8 cellular contexts compared by ENCODE assay signal in the genomic region with DNA sequence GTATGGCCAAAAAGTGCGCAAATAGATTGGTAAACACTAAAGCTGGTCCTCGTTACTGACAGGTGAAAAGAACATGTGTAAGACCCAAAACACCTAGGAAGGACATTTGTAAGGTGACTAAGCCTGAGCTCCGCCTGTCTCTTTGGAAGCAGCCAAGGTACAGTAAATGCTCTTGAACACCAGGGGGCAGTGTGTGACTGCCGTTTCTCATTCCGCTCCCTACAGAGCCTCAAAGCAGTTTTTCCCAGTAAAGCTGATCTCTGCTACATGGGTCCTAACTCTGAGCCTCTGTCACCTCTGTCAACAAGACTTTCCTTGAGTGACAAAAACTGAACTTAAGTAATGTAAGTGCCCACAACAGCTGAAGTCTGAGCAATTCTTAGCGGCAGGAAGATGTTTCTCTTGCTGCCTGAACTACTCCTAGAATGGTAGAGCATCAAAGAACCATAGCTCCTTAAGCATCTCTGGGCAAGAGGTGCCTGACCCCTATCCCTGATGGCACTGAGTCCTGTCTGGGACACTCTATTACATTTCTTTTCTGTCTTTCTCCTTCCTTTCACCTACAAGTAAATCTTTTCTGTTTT.
DNase-seq lines count a peak whose midpoint lies in the region; ATAC-seq and TF ChIP-seq lines count a peak whose summit lies in the region.

No MANE protein-coding gene starts in this region.

- no peak overlapping the region for H3K27ac Mint-ChIP-seq in glutamatergic neuron (ENCODE audit: unreplicated experiment)

- no peaks in the 10 kb centered on the region for H3K9me3 Mint-ChIP-seq in glutamatergic neuron (ENCODE audit: unreplicated experiment)

- H3K4me3 Mint-ChIP-seq in glutamatergic neuron (ENCODE audit: unreplicated experiment) = no peak overlapping the region

- ATAC-seq in GM21737 (IDR thresholded peaks at IDR 0.05; ENCODE audit: unreplicated experiment) = peak; percentile 83

- no peak for TF ChIP-seq EP300 in Ishikawa (IDR thresholded peaks at IDR 0.05; ENCODE audit: borderline replicate concordance)

- peak; percentile 89 for TF ChIP-seq CTCF in glutamatergic neuron (IDR thresholded peaks at IDR 0.05; ENCODE audit: partially characterized antibody, unreplicated experiment)

- H3K4me1 Mint-ChIP-seq in glutamatergic neuron (ENCODE audit: low read depth, unreplicated experiment) = no peaks in the 10 kb centered on the region

- TF ChIP-seq RAD21 in Ishikawa (IDR thresholded peaks at IDR 0.05; ENCODE audit: low read depth) = peak; percentile 78

- H3K27me3 Mint-ChIP-seq in glutamatergic neuron (ENCODE audit: unreplicated experiment) = no peaks in the 10 kb centered on the region

- H3K36me3 Mint-ChIP-seq in glutamatergic neuron (ENCODE audit: unreplicated experiment) = no peaks in the 10 kb centered on the region

- intact Hi-C loops in posterior cingulate gyrus (cut with DNase I) = no loop called here

- peak; percentile 60 for DNase-seq in GM04504 (ENCODE audit: low read depth)
- DNase-seq in RPMI7951 (ENCODE audit: low read depth) = peak; percentile 81
- peak; percentile 20 for DNase-seq in activated gamma-delta T cell treated with anti-CD3 and anti-CD28 coated beads, Interleukin-2, amount 50 U/mL, for 16 hours (ENCODE audit: low read depth)
- peak; percentile 67 for DNase-seq in glutamatergic neuron
- peak in 9 of 10 donors; percentile 42 to 95 (median 74) for DNase-seq in posterior cingulate gyrus
- no peak for DNase-seq in NCI-H187 treated with DMSO at 0.1 percent for 48 hours (lab: John Stamatoyannopoulos, UW)

TF ChIP-seq in Ishikawa, 13 proteins besides CTCF, POLR2A, EP300 and RAD21:
- TF ChIP-seq, protein P1, sequence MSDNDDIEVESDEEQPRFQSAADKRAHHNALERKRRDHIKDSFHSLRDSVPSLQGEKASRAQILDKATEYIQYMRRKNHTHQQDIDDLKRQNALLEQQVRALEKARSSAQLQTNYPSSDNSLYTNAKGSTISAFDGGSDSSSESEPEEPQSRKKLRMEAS (IDR thresholded peaks at IDR 0.05) = no peak
- no peak for TF ChIP-seq TAF1 (IDR thresholded peaks at IDR 0.05; ENCODE audit: low read depth)
- TF ChIP-seq, protein P2, sequence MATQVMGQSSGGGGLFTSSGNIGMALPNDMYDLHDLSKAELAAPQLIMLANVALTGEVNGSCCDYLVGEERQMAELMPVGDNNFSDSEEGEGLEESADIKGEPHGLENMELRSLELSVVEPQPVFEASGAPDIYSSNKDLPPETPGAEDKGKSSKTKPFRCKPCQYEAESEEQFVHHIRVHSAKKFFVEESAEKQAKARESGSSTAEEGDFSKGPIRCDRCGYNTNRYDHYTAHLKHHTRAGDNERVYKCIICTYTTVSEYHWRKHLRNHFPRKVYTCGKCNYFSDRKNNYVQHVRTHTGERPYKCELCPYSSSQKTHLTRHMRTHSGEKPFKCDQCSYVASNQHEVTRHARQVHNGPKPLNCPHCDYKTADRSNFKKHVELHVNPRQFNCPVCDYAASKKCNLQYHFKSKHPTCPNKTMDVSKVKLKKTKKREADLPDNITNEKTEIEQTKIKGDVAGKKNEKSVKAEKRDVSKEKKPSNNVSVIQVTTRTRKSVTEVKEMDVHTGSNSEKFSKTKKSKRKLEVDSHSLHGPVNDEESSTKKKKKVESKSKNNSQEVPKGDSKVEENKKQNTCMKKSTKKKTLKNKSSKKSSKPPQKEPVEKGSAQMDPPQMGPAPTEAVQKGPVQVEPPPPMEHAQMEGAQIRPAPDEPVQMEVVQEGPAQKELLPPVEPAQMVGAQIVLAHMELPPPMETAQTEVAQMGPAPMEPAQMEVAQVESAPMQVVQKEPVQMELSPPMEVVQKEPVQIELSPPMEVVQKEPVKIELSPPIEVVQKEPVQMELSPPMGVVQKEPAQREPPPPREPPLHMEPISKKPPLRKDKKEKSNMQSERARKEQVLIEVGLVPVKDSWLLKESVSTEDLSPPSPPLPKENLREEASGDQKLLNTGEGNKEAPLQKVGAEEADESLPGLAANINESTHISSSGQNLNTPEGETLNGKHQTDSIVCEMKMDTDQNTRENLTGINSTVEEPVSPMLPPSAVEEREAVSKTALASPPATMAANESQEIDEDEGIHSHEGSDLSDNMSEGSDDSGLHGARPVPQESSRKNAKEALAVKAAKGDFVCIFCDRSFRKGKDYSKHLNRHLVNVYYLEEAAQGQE (IDR thresholded peaks at IDR 0.05; ENCODE audit: low read depth) = no peak
- TF ChIP-seq EGR1 (IDR thresholded peaks at IDR 0.05) = no peak
- no peak for TF ChIP-seq CEBPB (IDR thresholded peaks at IDR 0.05)
